ENCODE assay signal across 10 cellular contexts in genomic region chr9:129608561-129609481, GRCh38. TPM values are rescaled to one million over a fixed set of nuclear protein-coding genes. Genes with fewer than 3 reads are reported as not detected.
DNase-seq lines count a peak whose midpoint lies in the region; ATAC-seq and TF ChIP-seq lines count a peak whose summit lies in the region.
"Had no signal": no experiment of that assay in that cellular context is flagged by ENCODE, and none has a peak within 500 bp of the region (broad histone marks: within the 10 kb centered on the region; RNA-seq: fewer than 3 reads in every experiment).

No MANE protein-coding gene starts in this region.

- TF ChIP-seq EP300 in suprapubic skin (IDR thresholded peaks at IDR 0.05) = no peak

- H4K8ac ChIP-seq in mesenchymal stem cell (ENCODE audit: low read length) = peak overlapping the region; percentile 81

- H3K27ac ChIP-seq in ascending aorta = peak overlapping the region; percentile 91 to 92
- H3K27ac ChIP-seq in mesenchymal stem cell (ENCODE audit: low read length, poor library complexity, severe bottlenecking) = no peak overlapping the region
- peak overlapping the region; percentile 82 for H3K27ac ChIP-seq in suprapubic skin

- peak overlapping the region; percentile 83 for H2BK120ac ChIP-seq in mesenchymal stem cell (ENCODE audit: low read depth, low read length)

- H3K4me3 ChIP-seq in ascending aorta (no peak overlapping the region), mesenchymal stem cell (ENCODE audit: insufficient read depth in 1 of 2, low read depth in 1 of 2, low read length in 2 of 2) (no peak overlapping the region), suprapubic skin (no peak overlapping the region)

- WGBS in mesenchymal stem cell = 87% methylated on average over 26 of the region's 27 CpGs
- WGBS in suprapubic skin = 92% methylated on average over 8 of the region's 27 CpGs

- no peak overlapping the region for H3K4me2 ChIP-seq in mesenchymal stem cell (ENCODE audit: low read length, poor library complexity, severe bottlenecking)

- H3K9ac ChIP-seq in mesenchymal stem cell (ENCODE audit: low read length) = peak overlapping the region; percentile 18

- no peak overlapping the region for H2AFZ ChIP-seq in mesenchymal stem cell (ENCODE audit: low read depth, low read length)

- peaks cover 33% of the 10 kb centered on the region for H3K4me1 Mint-ChIP-seq in HFFc6 (ENCODE audit: low read depth)

- H3K79me1 ChIP-seq in mesenchymal stem cell (replicated peaks; ENCODE audit: low read length, poor library complexity, severe bottlenecking) = no peaks in the 10 kb centered on the region

- intact Hi-C loops in ascending aorta (cut with DNase I) = loop anchor here (2.0 to 5.0 kb wide), 2 partner anchors 224 to 292 kb away; no protein-coding TSS in a partner anchor

- H3K4me3 Mint-ChIP-seq in HFFc6 = no peak overlapping the region

- TF ChIP-seq POLR2A in suprapubic skin (IDR thresholded peaks at IDR 0.05) = no peak

- H3K36me3 Mint-ChIP-seq in HFFc6 (ENCODE audit: low read depth) = no peaks in the 10 kb centered on the region

- H3K18ac ChIP-seq in mesenchymal stem cell (ENCODE audit: low read depth in 1 of 2, low read length in 2 of 2) = peak overlapping the region; percentile 55 to 79

- H3K4me1 ChIP-seq in ascending aorta (peaks cover 5 to 44% of the 10 kb centered on the region in 2 donors), mesenchymal stem cell (ENCODE audit: control insufficient read depth, insufficient read depth, low read depth, low read length) (peaks cover 43% of the 10 kb centered on the region), suprapubic skin (peaks cover 46% of the 10 kb centered on the region)

- DNase-seq in HFFc6 = no peak
- no peak for DNase-seq in ascending aorta (ENCODE audit: low spot score in 2 of 2)
- DNase-seq in mesenchymal stem cell = no peak
- no peak for DNase-seq in suprapubic skin (ENCODE audit: low spot score in 2 of 2)
- no peak for DNase-seq in NCI-H526 treated with DMSO at 0.1 percent for 48 hours (lab: John Stamatoyannopoulos, UW)
- DNase-seq in C1 segment of cervical spinal cord (lab: John Stamatoyannopoulos, UW) = no peak
- DNase-seq: GF-D8, NCI-H510A had no signal

- H3K27me3 ChIP-seq in ascending aorta (no peaks in the 10 kb centered on the region), mesenchymal stem cell (ENCODE audit: control insufficient read depth in 1 of 2, insufficient read depth in 1 of 2, low read length in 2 of 2) (peaks cover 0 to 8% of the 10 kb centered on the region in 2 experiments), suprapubic skin (no peaks in the 10 kb centered on the region)

- no peak for ATAC-seq in HG03469 (IDR thresholded peaks at IDR 0.05; ENCODE audit: unreplicated experiment)

- H3K9me3 ChIP-seq in ascending aorta (no peaks in the 10 kb centered on the region), mesenchymal stem cell (ENCODE audit: control insufficient read depth, low read length) (no peaks in the 10 kb centered on the region), suprapubic skin (no peaks in the 10 kb centered on the region)

- no peak overlapping the region for H3K23ac ChIP-seq in mesenchymal stem cell (ENCODE audit: low read length in 2 of 2)

- H2BK5ac ChIP-seq in mesenchymal stem cell (ENCODE audit: low read depth, low read length, poor library complexity, severe bottlenecking) = no peak overlapping the region

- H4K91ac ChIP-seq in mesenchymal stem cell (ENCODE audit: low read length) = peak overlapping the region; percentile 28

- H3K4ac ChIP-seq in mesenchymal stem cell (ENCODE audit: low read depth in 1 of 2, low read length in 2 of 2) = peak overlapping the region; percentile 36 to 77

- H3K9me3 Mint-ChIP-seq in HFFc6 = no peaks in the 10 kb centered on the region

- H3K14ac ChIP-seq in mesenchymal stem cell (ENCODE audit: low read length in 2 of 2) = peak overlapping the region in 1 of 2 experiments; percentile 26

- H2BK12ac ChIP-seq in mesenchymal stem cell (ENCODE audit: low read length in 2 of 2) = peak overlapping the region; percentile 22 to 96

- H2BK15ac ChIP-seq in mesenchymal stem cell (ENCODE audit: low read depth, poor library complexity, severe bottlenecking) = peak overlapping the region; percentile 87

- peak overlapping the region; percentile 86 for H3K27ac Mint-ChIP-seq in HFFc6

- peak overlapping the region; percentile 51 for H2AK5ac ChIP-seq in mesenchymal stem cell (ENCODE audit: low read length, severe bottlenecking)

- no peaks in the 10 kb centered on the region; the same call in 1 of the 2 replicates for H3K27me3 Mint-ChIP-seq in HFFc6 (ENCODE audit: insufficient read depth)

- no peaks in the 10 kb centered on the region for H3K36me3 ChIP-seq in ascending aorta
- H3K36me3 ChIP-seq in mesenchymal stem cell (ENCODE audit: control insufficient read depth in 1 of 2, insufficient read depth in 2 of 2, low read depth in 1 of 2, low read length in 2 of 2) = no peaks in the 10 kb centered on the region
- H3K36me3 ChIP-seq in suprapubic skin = no peaks in the 10 kb centered on the region

- TF ChIP-seq CTCF in HFFc6 (IDR thresholded peaks at IDR 0.05) = no peak
- TF ChIP-seq CTCF in ascending aorta (IDR thresholded peaks at IDR 0.05) = no peak
- TF ChIP-seq CTCF in suprapubic skin (IDR thresholded peaks at IDR 0.05) = no peak

RNA-seq across cellular contexts. Expression of gene C9orf50, which starts 12.1 kb away (rescaled TPM):
- under 1 TPM in 2 of 6 experiments, not detected in 4; 0.14 to 0.20 TPM for total RNA-seq in HFFc6 (2021; fragmentation: NEBNext Ultra II Directional; extraction: Animal tissue kit (Norgen Biotek cat#: 25700))
- total RNA-seq in ascending aorta (not detected), suprapubic skin (under 1 TPM in 1 of 4 donors, not detected in 3; 0.64 TPM)
- polyA plus RNA-seq in mesenchymal stem cell (2013, experiment 1 of 2) = 0.03 TPM
- polyA plus RNA-seq in mesenchymal stem cell (2013, experiment 2 of 2) = 0.04 TPM
- total RNA-seq: mononuclear cell had no signal

RNA-seq across cellular contexts. Expression of gene NTMT1, which starts 17.1 kb away (rescaled TPM):
- 10 to 100 TPM; 81.6 to 90.0 (median 87.7) TPM for total RNA-seq in HFFc6 (2021; fragmentation: NEBNext Ultra II Directional; extraction: Animal tissue kit (Norgen Biotek cat#: 25700))
- total RNA-seq in ascending aorta (6.9 TPM), suprapubic skin (10 to 100 TPM; 19.4 to 25.0 (median 20.8) TPM)
- 38.5 TPM for polyA plus RNA-seq in mesenchymal stem cell (2013, experiment 1 of 2)
- 39.6 TPM for polyA plus RNA-seq in mesenchymal stem cell (2013, experiment 2 of 2)

RNA-seq across cellular contexts. Expression of gene ASB6, which starts 33.1 kb away (rescaled TPM):
- total RNA-seq in HFFc6 (2021; fragmentation: NEBNext Ultra II Directional; extraction: Animal tissue kit (Norgen Biotek cat#: 25700)) = 10 to 100 TPM; 28.9 to 33.1 (median 30.6) TPM
- total RNA-seq in ascending aorta (29.7 TPM), suprapubic skin (10 to 100 TPM; 25.6 to 41.5 (median 37.6) TPM)
- 11.6 TPM for polyA plus RNA-seq in mesenchymal stem cell (2013, experiment 1 of 2)
- polyA plus RNA-seq in mesenchymal stem cell (2013, experiment 2 of 2) = 11.6 TPM

RNA-seq across cellular contexts. Expression of gene PRRX2, which starts 56.6 kb away (rescaled TPM):
- total RNA-seq in HFFc6 (2021; fragmentation: NEBNext Ultra II Directional; extraction: Animal tissue kit (Norgen Biotek cat#: 25700)) = 100 to 1,000 TPM in 4 of 6 experiments, 10 to 100 TPM in 2; 34.0 to 113 (median 102) TPM
- total RNA-seq in ascending aorta (112 TPM), suprapubic skin (10 to 100 TPM in 3 of 4 donors, 1 to 10 TPM in 1; 9.9 to 16.9 (median 14.0) TPM)
- polyA plus RNA-seq in mesenchymal stem cell (2013, experiment 1 of 2) = 19.5 TPM
- 20.1 TPM for polyA plus RNA-seq in mesenchymal stem cell (2013, experiment 2 of 2)
- total RNA-seq: mononuclear cell had no signal
